8 cellular contexts compared by ENCODE assay signal in genomic region chr15:90412356-90413194, GRCh38. TPM values are rescaled to one million over a fixed set of nuclear protein-coding genes. Genes with fewer than 3 reads are reported as not detected.
DNase-seq lines count a peak whose midpoint lies in the region; ATAC-seq and TF ChIP-seq lines count a peak whose summit lies in the region.

No MANE protein-coding gene starts in this region.

- peak; percentile 55 to 63 for ATAC-seq in CD4-positive, CD25-positive, alpha-beta regulatory T cell (ENCODE audit: low read depth in 2 of 2)
- ATAC-seq in GM19351 (IDR thresholded peaks at IDR 0.05; ENCODE audit: unreplicated experiment) (peak; percentile 96), HG03354 (IDR thresholded peaks at IDR 0.05; ENCODE audit: poor library complexity, severe bottlenecking, unreplicated experiment) (peak; percentile 89)

- TF ChIP-seq CTCF in RWPE1 (conservative IDR thresholded peaks at IDR 0.05; ENCODE audit: low read depth) = no peak
- no peak for TF ChIP-seq CTCF in fibroblast of pulmonary artery (IDR thresholded peaks at IDR 0.05; ENCODE audit: low read length, missing control alignments)

- H3K27ac Mint-ChIP-seq in CD4-positive, CD25-positive, alpha-beta regulatory T cell = peak overlapping the region; percentile 38 to 50 (median 45)

- peaks cover 32% of the 10 kb centered on the region for H3K36me3 Mint-ChIP-seq in CD4-positive, CD25-positive, alpha-beta regulatory T cell

- no peaks in the 10 kb centered on the region for H3K9me3 ChIP-seq in CD4-positive, CD25-positive, alpha-beta regulatory T cell (ENCODE audit: control insufficient read depth in 2 of 2, low read length in 2 of 2)

- H3K4me1 Mint-ChIP-seq in CD4-positive, CD25-positive, alpha-beta regulatory T cell = peaks cover 37 to 84% (median 73%) of the 10 kb centered on the region in 4 donors

- no peaks in the 10 kb centered on the region for H3K27me3 Mint-ChIP-seq in CD4-positive, CD25-positive, alpha-beta regulatory T cell

- DNase-seq in CD4-positive, CD25-positive, alpha-beta regulatory T cell = peak in 1 of 3 donors; percentile 39
- DNase-seq in RWPE1 (ENCODE audit: low spot score) = peak; percentile 78
- peak; percentile 80 for DNase-seq in fibroblast of pulmonary artery (ENCODE audit: low read depth)
- peak; percentile 69 for DNase-seq in pons (ENCODE audit: low spot score)
- no peak for DNase-seq in NCI-H128 (lab: John Stamatoyannopoulos, UW; ENCODE audit: unreplicated experiment)
- DNase-seq in occipital lobe (lab: John Stamatoyannopoulos, UW) = no peak

- CTCF ChIA-PET in RWPE1 (lab: Yijun Ruan, JAX) = interaction anchor here (0.6 to 0.9 kb wide), 4 partner anchors 82 to 1005 kb away, joined by 3 to 7 read pairs (median 4); no protein-coding TSS in a partner anchor

- H3K27ac ChIP-seq in CD4-positive, CD25-positive, alpha-beta regulatory T cell (ENCODE audit: insufficient read depth, low read length, poor library complexity, severe bottlenecking) = peak overlapping the region; percentile 56
- H3K27ac ChIP-seq in RWPE1 = no peak overlapping the region

- H3K4me3 Mint-ChIP-seq in CD4-positive, CD25-positive, alpha-beta regulatory T cell = peak overlapping the region in 3 of 4 donors; percentile 51 to 65 (median 52)

- H3K4me3 ChIP-seq in CD4-positive, CD25-positive, alpha-beta regulatory T cell (ENCODE audit: low read depth, low read length) = peak overlapping the region; percentile 41
- H3K4me3 ChIP-seq in fibroblast of pulmonary artery (replicated peaks; ENCODE audit: low read depth, low read length) = no peak overlapping the region

- peaks cover 0 to 4% (median 0%) of the 10 kb centered on the region in 7 donors for H3K9me3 Mint-ChIP-seq in CD4-positive, CD25-positive, alpha-beta regulatory T cell

- H3K27me3 ChIP-seq in CD4-positive, CD25-positive, alpha-beta regulatory T cell (ENCODE audit: control insufficient read depth, insufficient read depth, low read length) = no peaks in the 10 kb centered on the region

- POLR2A ChIA-PET in RWPE1 (lab: Yijun Ruan, JAX; ENCODE audit: low non-redundant PET) = interaction anchor here (0.6 kb wide), 1 partner anchor 130 kb away, joined by 3 read pairs; no protein-coding TSS in a partner anchor

- H3K4me1 ChIP-seq in CD4-positive, CD25-positive, alpha-beta regulatory T cell (ENCODE audit: control insufficient read depth, insufficient read depth, low read length, poor library complexity, severe bottlenecking) = peaks cover 49% of the 10 kb centered on the region

- H3K36me3 ChIP-seq in CD4-positive, CD25-positive, alpha-beta regulatory T cell (ENCODE audit: control insufficient read depth, insufficient read depth, low read length) = peaks cover 7% of the 10 kb centered on the region

RNA-seq across cellular contexts. Expression of gene IQGAP1, which starts 24.5 kb away (rescaled TPM):
- total RNA-seq in CD4-positive, CD25-positive, alpha-beta regulatory T cell = 198 TPM
- polyA plus RNA-seq in CD4-positive, CD25-positive, alpha-beta regulatory T cell = 100 to 1,000 TPM in 3 of 4 donors, 10 to 100 TPM in 1; 98.2 to 147 (median 123) TPM
- total RNA-seq in occipital lobe = 41.0 TPM

Comparison
In these comparisons a context has a peak if more than half of its experiments do, and no peak if none do; other contexts are left out.
1. DNase-seq: peak in RWPE1 (single experiment), fibroblast of pulmonary artery (single experiment) and pons (single experiment); none in NCI-H128 (single experiment) and occipital lobe (single experiment).
2. Peak in every context shown above with its lines, with median percentiles within 50 percentile points of each other: ATAC-seq.